In the genomic region with DNA sequence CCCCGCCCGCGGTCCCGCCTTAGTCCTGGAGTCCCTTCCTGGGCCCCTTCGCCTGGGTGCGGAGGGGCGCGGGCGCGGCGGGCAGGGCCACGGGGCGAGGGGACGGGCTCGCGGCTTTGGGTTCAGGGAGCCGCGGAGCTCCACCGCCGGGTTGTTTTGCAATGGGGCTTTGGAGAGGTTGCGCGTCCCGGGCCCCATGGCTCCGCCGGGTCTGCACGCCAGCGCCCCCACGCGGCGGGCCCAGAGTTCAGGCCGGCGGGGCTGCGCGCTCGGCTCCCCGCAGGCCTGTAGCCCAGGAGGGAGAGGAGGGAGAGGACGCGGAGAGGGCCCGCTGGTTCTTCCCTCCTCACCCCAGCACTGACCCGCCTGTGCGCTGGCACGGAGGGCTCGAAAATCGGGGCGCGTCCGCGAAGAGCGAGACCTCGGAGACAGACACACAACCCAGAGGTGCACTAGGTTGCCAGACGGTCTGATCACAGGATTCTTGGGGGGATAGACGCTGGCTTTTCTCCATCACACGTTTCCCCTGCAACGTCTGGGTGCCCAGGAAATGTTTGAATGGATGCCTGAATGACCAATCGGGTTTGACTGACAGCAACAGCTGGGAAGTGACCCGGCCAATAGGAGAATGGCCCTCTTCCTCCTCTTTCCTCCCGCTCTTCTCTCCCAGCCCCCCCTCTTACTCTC, we compare ENCODE assay signal across 8 cellular contexts. TPM values are rescaled to one million over a fixed set of nuclear protein-coding genes. Genes with fewer than 3 reads are reported as not detected.
DNase-seq lines count a peak whose midpoint lies in the region; ATAC-seq, FAIRE-seq and TF ChIP-seq lines count a peak whose summit lies in the region.

No MANE protein-coding gene starts in this region.

- peak overlapping the region; percentile 35 to 52 for H3K4me3 ChIP-seq in Panc1 (ENCODE audit: low read depth in 2 of 2, low read length in 2 of 2)
- H3K4me3 ChIP-seq in endothelial cell of umbilical vein (replicated peaks in 1 of 3; ENCODE audit: insufficient read depth in 1 of 3, low read depth in 1 of 3, low read length in 3 of 3): peak overlapping the region in 2 of 3 experiments; percentile 29 to 30

- dilution Hi-C loops in endothelial cell of umbilical vein (cut with MboI; ENCODE audit: extremely low pct_ligation_motif_present, low sequenced_read_pairs): no loop called here

- H3K4me2 ChIP-seq in endothelial cell of umbilical vein (ENCODE audit: insufficient read depth, low read length): peak overlapping the region; percentile 34

- peak; percentile 40 to 84 for ATAC-seq in activated naive CD4-positive, alpha-beta T cell treated with anti-CD3 and anti-CD28 coated beads, Interleukin-2, amount 50 U/mL, for 72 hours
- ATAC-seq in Panc1 (peak; percentile 59), GM19324 (IDR thresholded peaks at IDR 0.05; ENCODE audit: low FRiP score, unreplicated experiment) (no peak), GM21723 (IDR thresholded peaks at IDR 0.05; ENCODE audit: unreplicated experiment) (no peak)

- H3K36me3 ChIP-seq in Panc1 (ENCODE audit: control insufficient read depth, insufficient read depth, low read length): no peaks in the 10 kb centered on the region
- no peaks in the 10 kb centered on the region for H3K36me3 ChIP-seq in endothelial cell of umbilical vein (ENCODE audit: control insufficient read depth in 2 of 2, extremely low read depth in 1 of 2, insufficient read depth in 2 of 2, low read length in 2 of 2)

- no peaks in the 10 kb centered on the region for H4K20me1 ChIP-seq in endothelial cell of umbilical vein (replicated peaks; ENCODE audit: control insufficient read depth, extremely low read depth, insufficient read depth, low read length)

- no peak overlapping the region for H3K27ac ChIP-seq in Panc1 (ENCODE audit: low read length)
- H3K27ac ChIP-seq in endothelial cell of umbilical vein (ENCODE audit: insufficient read depth, low read depth, low read length): no peak overlapping the region

- no peak overlapping the region for H3K27ac Mint-ChIP-seq in activated naive CD4-positive, alpha-beta T cell treated with anti-CD3 and anti-CD28 coated beads, Interleukin-2, amount 50 U/mL, for 72 hours

- peak; percentile 59 for FAIRE-seq in endothelial cell of umbilical vein (lab: Jason Lieb, UNC)

- TF ChIP-seq POLR2A in endothelial cell of umbilical vein (IDR thresholded peaks at IDR 0.05; ENCODE audit: low read depth, low read length): no peak

- CTCF ChIA-PET in Panc1 (lab: Charles Lee) (interaction anchor here (0.6 to 1.3 kb wide), 3 partner anchors 32 to 919 kb away, joined by 4 read pairs; no protein-coding TSS in a partner anchor), endothelial cell of umbilical vein (lab: Charles Lee) (interaction anchor here (0.6 to 3.0 kb wide), 18 partner anchors 10 to 1383 kb away, joined by 3 to 26 read pairs (median 3); no protein-coding TSS in a partner anchor)

- no peak overlapping the region for H3K9ac ChIP-seq in endothelial cell of umbilical vein (replicated peaks; ENCODE audit: extremely low read depth, insufficient read depth, low read length)

- peak in 1 of 2 donors; percentile 75 for DNase-seq in activated naive CD4-positive, alpha-beta T cell treated with anti-CD3 and anti-CD28 coated beads, Interleukin-2, amount 50 U/mL, for 72 hours (ENCODE audit: low spot score in 2 of 2)
- no peak for DNase-seq in activated naive CD4-positive, alpha-beta T cell treated with Interleukin-2 at 50 U/mL for 16 hours
- DNase-seq in Panc1 (ENCODE audit: low read depth, low spot score) (no peak), endothelial cell of umbilical vein (ENCODE audit: low read depth, low spot score) (peak; percentile 47), myocyte (ENCODE audit: low read depth) (peak; percentile 98), NCI-H187 treated with DMSO at 0.1 percent for 48 hours (lab: John Stamatoyannopoulos, UW) (no peak)

- peaks cover 44% of the 10 kb centered on the region for H3K27me3 ChIP-seq in Panc1 (ENCODE audit: control insufficient read depth, insufficient read depth, low read length)
- H3K27me3 ChIP-seq in endothelial cell of umbilical vein (ENCODE audit: control insufficient read depth in 2 of 2, insufficient read depth in 2 of 2, low read length in 2 of 2): peaks cover 64 to 74% of the 10 kb centered on the region in 2 experiments

- H3K79me2 ChIP-seq in endothelial cell of umbilical vein (ENCODE audit: control insufficient read depth, insufficient read depth, low read length): no peaks in the 10 kb centered on the region

- in situ Hi-C loops in Panc1 (cut with HindIII; ENCODE audit: low pct_unique_long_range_greater_than_20kb, low sequenced_read_pairs): no loop called here

- no peaks in the 10 kb centered on the region for H3K9me1 ChIP-seq in endothelial cell of umbilical vein (replicated peaks; ENCODE audit: control insufficient read depth, extremely low read depth, insufficient read depth, low read length)

- no peaks in the 10 kb centered on the region; the same call in 1 of the 2 replicates for H3K4me1 ChIP-seq in Panc1 (ENCODE audit: control insufficient read depth, insufficient read depth, low read length)
- H3K4me1 ChIP-seq in endothelial cell of umbilical vein (ENCODE audit: control insufficient read depth, extremely low read depth, insufficient read depth, low read length): peaks cover 19% of the 10 kb centered on the region

- H2AFZ ChIP-seq in endothelial cell of umbilical vein (ENCODE audit: low read depth, low read length): peak overlapping the region; percentile 73

- POLR2A ChIA-PET in Panc1 (lab: Charles Lee): interaction anchor here (0.6 kb wide), 1 partner anchor 921 kb away, joined by 3 read pairs; no protein-coding TSS in a partner anchor
- POLR2A ChIA-PET in endothelial cell of umbilical vein (lab: Charles Lee): no interaction called here

- no peaks in the 10 kb centered on the region for H3K9me3 ChIP-seq in Panc1 (ENCODE audit: control insufficient read depth, insufficient read depth, low read depth, low read length)
- no peaks in the 10 kb centered on the region for H3K9me3 ChIP-seq in endothelial cell of umbilical vein (replicated peaks; ENCODE audit: control insufficient read depth, insufficient read depth, low read length)

- peaks cover 0 to 29% of the 10 kb centered on the region in 2 donors for H3K36me3 Mint-ChIP-seq in activated naive CD4-positive, alpha-beta T cell treated with anti-CD3 and anti-CD28 coated beads, Interleukin-2, amount 50 U/mL, for 72 hours

- BruUV-seq in Panc1 (replicated peaks; lab: Mats Ljungman, UMichigan) (no TSS peak), endothelial cell of umbilical vein (replicated peaks; lab: Mats Ljungman, UMichigan) (no TSS peak)

- TF ChIP-seq CTCF in Panc1 (IDR thresholded peaks at IDR 0.05) (peak; percentile 88), endothelial cell of umbilical vein (IDR thresholded peaks at IDR 0.05; ENCODE audit: extremely low read depth in 1 of 2, insufficient read depth in 1 of 2, low read depth in 1 of 2, low read length in 2 of 2) (peak; percentile 83 to 86)

- intact Hi-C loops in Panc1 (cut with micrococcal nuclease; ENCODE audit: unreplicated experiment): no loop called here
- intact Hi-C loops in endothelial cell of umbilical vein (cut with micrococcal nuclease): loop anchor here (1.0 to 5.0 kb wide), 2 partner anchors 33 to 153 kb away; no protein-coding TSS in a partner anchor

- no peaks in the 10 kb centered on the region for H3K9me3 Mint-ChIP-seq in activated naive CD4-positive, alpha-beta T cell treated with anti-CD3 and anti-CD28 coated beads, Interleukin-2, amount 50 U/mL, for 72 hours

TF ChIP-seq in endothelial cell of umbilical vein, 7 proteins besides CTCF, POLR2A, EP300 and RAD21:
- no peak for TF ChIP-seq MYC (IDR thresholded peaks at IDR 0.05; ENCODE audit: low read depth, low read length)
- no peak for TF ChIP-seq POLR2AphosphoS5 (IDR thresholded peaks at IDR 0.05; ENCODE audit: insufficient read depth, low read depth, low read length)
- no peak for TF ChIP-seq JUN (IDR thresholded peaks at IDR 0.05; ENCODE audit: borderline replicate concordance, insufficient read depth, insufficient read length, low read depth)
- TF ChIP-seq EZH2 (IDR thresholded peaks at IDR 0.05; ENCODE audit: borderline replicate concordance, low read depth, low read length, severe bottlenecking): no peak
- no peak for TF ChIP-seq FOS (IDR thresholded peaks at IDR 0.05; ENCODE audit: borderline replicate concordance, insufficient read depth, low read length)
- TF ChIP-seq, protein P1, sequence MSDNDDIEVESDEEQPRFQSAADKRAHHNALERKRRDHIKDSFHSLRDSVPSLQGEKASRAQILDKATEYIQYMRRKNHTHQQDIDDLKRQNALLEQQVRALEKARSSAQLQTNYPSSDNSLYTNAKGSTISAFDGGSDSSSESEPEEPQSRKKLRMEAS (IDR thresholded peaks at IDR 0.05; ENCODE audit: insufficient read depth, insufficient read length): no peak
- no peak for TF ChIP-seq GATA2 (IDR thresholded peaks at IDR 0.05; ENCODE audit: insufficient read depth, insufficient read length, low read depth, low read length)
TF ChIP-seq in endothelial cell of umbilical vein: peak in this region for 0.

RNA-seq across cellular contexts. Expression of a gene that starts 4.9 kb away (rescaled TPM):
- not detected for total RNA-seq in activated naive CD4-positive, alpha-beta T cell treated with anti-CD3 and anti-CD28 coated beads, Interleukin-2, amount 50 U/mL, for 72 hours
- total RNA-seq in Panc1 (2021; ENCODE audit: unreplicated experiment): 0.51 TPM
- 0.58 TPM for polyA plus RNA-seq in Panc1 (2012; ENCODE audit: insufficient read length)
- total RNA-seq in endothelial cell of umbilical vein: 0.24 and 0.32 TPM in 2 replicates
- 0.45 and 0.54 TPM in 2 replicates for polyA plus RNA-seq in endothelial cell of umbilical vein
- 0.26 and 0.35 TPM in 2 replicates for polyA plus RNA-seq in endothelial cell of umbilical vein (2011; cell fraction: cytosol; rRNA removed)
- 0.29 TPM in 2 replicates for polyA plus RNA-seq in endothelial cell of umbilical vein (2011; cell fraction: nucleus; rRNA removed)
- 2.1 and 5.7 TPM in 2 replicates for polyA plus RNA-seq in endothelial cell of umbilical vein (2012)
- polyA minus RNA-seq in endothelial cell of umbilical vein: 0.21 and 0.39 TPM in 2 replicates
- 17.9 TPM for polyA minus RNA-seq in endothelial cell of umbilical vein (2011; cell fraction: cytosol; rRNA and poly(A)+ RNA removed)
- polyA minus RNA-seq in endothelial cell of umbilical vein (2011; cell fraction: nucleus; rRNA and poly(A)+ RNA removed): 0.38 and 0.43 TPM in 2 replicates
- 62.3 and 68.8 TPM in 2 replicates for total RNA-seq in myocyte
- polyA plus RNA-seq in myocyte (2012): 39.7 TPM

Comparison
In these comparisons a context has a peak if more than half of its experiments do, and no peak if none do; other contexts are left out.
1. ATAC-seq: peak in activated naive CD4-positive, alpha-beta T cell treated with anti-CD3 and anti-CD28 coated beads, Interleukin-2, amount 50 U/mL, for 72 hours (2 of 2) and Panc1 (single experiment); none in GM19324 (single experiment) and GM21723 (single experiment).
2. DNase-seq: peak in endothelial cell of umbilical vein (single experiment) and myocyte (single experiment); none in activated naive CD4-positive, alpha-beta T cell treated with Interleukin-2 at 50 U/mL for 16 hours (single experiment), Panc1 (single experiment) and NCI-H187 treated with DMSO at 0.1 percent for 48 hours (single experiment).
3. RNA of a gene that starts 4.9 kb away (total RNA-seq): 62.3 to 68.8 TPM in myocyte; 0.51 TPM in Panc1 (single experiment), 0.24 to 0.32 TPM in endothelial cell of umbilical vein and not detected in activated naive CD4-positive, alpha-beta T cell treated with anti-CD3 and anti-CD28 coated beads, Interleukin-2, amount 50 U/mL, for 72 hours; every median in the first group is over 10 times any median in the second.